ENCODE assay signal across 1 cellular context in the genomic region with DNA sequence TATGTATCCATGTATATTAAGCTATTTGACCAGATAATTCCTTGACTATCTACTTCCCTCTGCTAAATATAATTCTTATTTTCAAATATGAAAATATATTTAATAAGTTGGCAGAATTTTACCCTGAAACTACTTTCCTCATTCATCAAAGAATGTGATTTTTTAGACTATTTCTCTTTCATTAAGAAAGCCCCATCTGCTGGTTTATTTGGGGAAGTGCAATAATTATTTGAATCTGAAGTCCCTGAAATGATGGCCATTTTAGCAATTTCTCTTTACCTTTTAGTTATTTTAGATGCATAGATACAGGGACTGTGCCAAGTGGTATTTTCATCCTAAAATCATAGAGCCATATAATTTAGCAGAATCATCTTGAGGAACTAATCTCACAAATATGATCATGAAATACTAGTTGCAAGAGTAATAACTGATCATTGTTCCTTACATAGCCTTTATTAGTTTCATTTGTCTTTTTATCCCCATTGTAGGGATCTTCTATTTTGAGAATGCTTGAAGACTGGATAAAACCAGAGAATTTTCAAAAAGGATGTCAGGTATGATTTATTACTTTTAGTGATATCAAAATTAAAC.
TF ChIP-seq lines count a peak whose summit lies in the region.

No MANE protein-coding gene starts in this region.

TF ChIP-seq in GM12878, 131 proteins besides CTCF, POLR2A, EP300 and RAD21 (continued from another document):
- TF ChIP-seq BMI1 (IDR thresholded peaks at IDR 0.05; ENCODE audit: borderline replicate concordance), result no peak
- TF ChIP-seq SMC3 (IDR thresholded peaks at IDR 0.05; ENCODE audit: borderline replicate concordance, low read length), result peak; percentile 69
- no peak for TF ChIP-seq JUND (IDR thresholded peaks at IDR 0.05; ENCODE audit: low read depth, low read length)
